Comparison of ENCODE assay signal across 1 cellular context in genomic region chr9:105118646-105119045, GRCh38.
TF ChIP-seq lines count a peak whose summit lies in the region.

No MANE protein-coding gene starts in this region.

TF ChIP-seq in H1, 55 proteins besides CTCF, POLR2A, EP300 and RAD21:
- TF ChIP-seq CTBP2 (IDR thresholded peaks at IDR 0.05; ENCODE audit: borderline replicate concordance, insufficient read depth, insufficient read length, low read length), result no peak
- no peak for TF ChIP-seq KDM4A (IDR thresholded peaks at IDR 0.05; ENCODE audit: low read depth, low read length, severe bottlenecking)
- no peak for TF ChIP-seq NRF1 (IDR thresholded peaks at IDR 0.05; ENCODE audit: low read depth, low read length)
- TF ChIP-seq CHD7 (IDR thresholded peaks at IDR 0.05; ENCODE audit: insufficient replicate concordance, low read length), result no peak
- TF ChIP-seq KDM5A (IDR thresholded peaks at IDR 0.05; ENCODE audit: low read length), result no peak
- TF ChIP-seq HDAC6 (IDR thresholded peaks at IDR 0.05; ENCODE audit: low read depth, low read length), result no peak
- TF ChIP-seq RNF2 (IDR thresholded peaks at IDR 0.05; ENCODE audit: borderline replicate concordance, low read depth, low read length, missing control alignments, poor library complexity, severe bottlenecking), result no peak
- no peak for TF ChIP-seq MAFK (IDR thresholded peaks at IDR 0.05; ENCODE audit: low read depth, low read length)
- no peak for TF ChIP-seq ATF2 (IDR thresholded peaks at IDR 0.05; ENCODE audit: low read length)
